2 cellular contexts compared by ENCODE assay signal in the genomic region with DNA sequence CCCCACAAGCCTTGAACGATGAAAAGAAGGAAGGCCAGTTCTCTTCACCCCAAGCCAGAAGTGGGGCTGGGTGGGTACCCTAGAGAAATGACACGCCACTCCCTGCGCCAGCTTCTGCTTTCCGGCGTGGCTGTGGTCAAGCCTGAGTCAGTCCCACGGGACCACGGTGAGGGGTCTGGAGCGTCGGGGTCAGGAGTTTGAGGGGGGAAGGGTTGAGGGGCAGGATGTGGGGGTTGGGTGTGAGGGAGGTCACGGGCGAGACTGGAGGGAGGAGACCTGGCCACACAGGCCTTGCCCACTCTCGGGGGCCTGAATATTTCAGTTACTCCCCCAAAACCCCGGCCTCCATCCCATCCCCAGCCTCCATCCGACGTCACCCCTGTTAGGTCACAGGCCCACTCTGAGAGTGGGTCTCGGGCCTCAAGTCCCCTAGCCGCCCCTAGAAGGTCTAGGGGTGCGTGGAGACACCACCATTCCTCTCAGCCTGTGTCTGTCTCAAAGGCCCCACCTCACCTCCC.
TF ChIP-seq lines count a peak whose summit lies in the region.

No MANE protein-coding gene starts in this region.

TF ChIP-seq in SK-N-SH, 30 proteins besides CTCF, POLR2A, EP300 and RAD21 (continued from another document):
- TF ChIP-seq, protein P1, sequence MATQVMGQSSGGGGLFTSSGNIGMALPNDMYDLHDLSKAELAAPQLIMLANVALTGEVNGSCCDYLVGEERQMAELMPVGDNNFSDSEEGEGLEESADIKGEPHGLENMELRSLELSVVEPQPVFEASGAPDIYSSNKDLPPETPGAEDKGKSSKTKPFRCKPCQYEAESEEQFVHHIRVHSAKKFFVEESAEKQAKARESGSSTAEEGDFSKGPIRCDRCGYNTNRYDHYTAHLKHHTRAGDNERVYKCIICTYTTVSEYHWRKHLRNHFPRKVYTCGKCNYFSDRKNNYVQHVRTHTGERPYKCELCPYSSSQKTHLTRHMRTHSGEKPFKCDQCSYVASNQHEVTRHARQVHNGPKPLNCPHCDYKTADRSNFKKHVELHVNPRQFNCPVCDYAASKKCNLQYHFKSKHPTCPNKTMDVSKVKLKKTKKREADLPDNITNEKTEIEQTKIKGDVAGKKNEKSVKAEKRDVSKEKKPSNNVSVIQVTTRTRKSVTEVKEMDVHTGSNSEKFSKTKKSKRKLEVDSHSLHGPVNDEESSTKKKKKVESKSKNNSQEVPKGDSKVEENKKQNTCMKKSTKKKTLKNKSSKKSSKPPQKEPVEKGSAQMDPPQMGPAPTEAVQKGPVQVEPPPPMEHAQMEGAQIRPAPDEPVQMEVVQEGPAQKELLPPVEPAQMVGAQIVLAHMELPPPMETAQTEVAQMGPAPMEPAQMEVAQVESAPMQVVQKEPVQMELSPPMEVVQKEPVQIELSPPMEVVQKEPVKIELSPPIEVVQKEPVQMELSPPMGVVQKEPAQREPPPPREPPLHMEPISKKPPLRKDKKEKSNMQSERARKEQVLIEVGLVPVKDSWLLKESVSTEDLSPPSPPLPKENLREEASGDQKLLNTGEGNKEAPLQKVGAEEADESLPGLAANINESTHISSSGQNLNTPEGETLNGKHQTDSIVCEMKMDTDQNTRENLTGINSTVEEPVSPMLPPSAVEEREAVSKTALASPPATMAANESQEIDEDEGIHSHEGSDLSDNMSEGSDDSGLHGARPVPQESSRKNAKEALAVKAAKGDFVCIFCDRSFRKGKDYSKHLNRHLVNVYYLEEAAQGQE (IDR thresholded peaks at IDR 0.05; ENCODE audit: low read depth, low read length), result no peak
- TF ChIP-seq YY1 (IDR thresholded peaks at IDR 0.05; ENCODE audit: low read depth), result no peak
- TF ChIP-seq JUND (IDR thresholded peaks at IDR 0.05), result no peak
- TF ChIP-seq RXRA (IDR thresholded peaks at IDR 0.05; ENCODE audit: borderline replicate concordance, low read depth), result no peak
- no peak for TF ChIP-seq FOXJ3 (CRISPR knock-in tag; IDR thresholded peaks at IDR 0.05)
- TF ChIP-seq, protein P2, sequence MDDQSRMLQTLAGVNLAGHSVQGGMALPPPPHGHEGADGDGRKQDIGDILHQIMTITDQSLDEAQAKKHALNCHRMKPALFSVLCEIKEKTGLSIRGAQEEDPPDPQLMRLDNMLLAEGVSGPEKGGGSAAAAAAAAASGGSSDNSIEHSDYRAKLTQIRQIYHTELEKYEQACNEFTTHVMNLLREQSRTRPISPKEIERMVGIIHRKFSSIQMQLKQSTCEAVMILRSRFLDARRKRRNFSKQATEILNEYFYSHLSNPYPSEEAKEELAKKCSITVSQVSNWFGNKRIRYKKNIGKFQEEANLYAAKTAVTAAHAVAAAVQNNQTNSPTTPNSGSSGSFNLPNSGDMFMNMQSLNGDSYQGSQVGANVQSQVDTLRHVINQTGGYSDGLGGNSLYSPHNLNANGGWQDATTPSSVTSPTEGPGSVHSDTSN (IDR thresholded peaks at IDR 0.05), result no peak
- no peak for TF ChIP-seq MXI1 (IDR thresholded peaks at IDR 0.05; ENCODE audit: low read depth, low read length)
- TF ChIP-seq GABPA (IDR thresholded peaks at IDR 0.05; ENCODE audit: low read depth), result no peak
- TF ChIP-seq POLR2AphosphoS5 (IDR thresholded peaks at IDR 0.05; ENCODE audit: low read depth, low read length), result no peak
- no peak for TF ChIP-seq NFIC (IDR thresholded peaks at IDR 0.05; ENCODE audit: borderline replicate concordance)

TF ChIP-seq in SK-N-SH treated with all-trans-retinoic acid at 6 μM for 48 hours, 23 proteins besides CTCF, POLR2A, EP300 and RAD21 (continued from another document):
- TF ChIP-seq, protein P3, sequence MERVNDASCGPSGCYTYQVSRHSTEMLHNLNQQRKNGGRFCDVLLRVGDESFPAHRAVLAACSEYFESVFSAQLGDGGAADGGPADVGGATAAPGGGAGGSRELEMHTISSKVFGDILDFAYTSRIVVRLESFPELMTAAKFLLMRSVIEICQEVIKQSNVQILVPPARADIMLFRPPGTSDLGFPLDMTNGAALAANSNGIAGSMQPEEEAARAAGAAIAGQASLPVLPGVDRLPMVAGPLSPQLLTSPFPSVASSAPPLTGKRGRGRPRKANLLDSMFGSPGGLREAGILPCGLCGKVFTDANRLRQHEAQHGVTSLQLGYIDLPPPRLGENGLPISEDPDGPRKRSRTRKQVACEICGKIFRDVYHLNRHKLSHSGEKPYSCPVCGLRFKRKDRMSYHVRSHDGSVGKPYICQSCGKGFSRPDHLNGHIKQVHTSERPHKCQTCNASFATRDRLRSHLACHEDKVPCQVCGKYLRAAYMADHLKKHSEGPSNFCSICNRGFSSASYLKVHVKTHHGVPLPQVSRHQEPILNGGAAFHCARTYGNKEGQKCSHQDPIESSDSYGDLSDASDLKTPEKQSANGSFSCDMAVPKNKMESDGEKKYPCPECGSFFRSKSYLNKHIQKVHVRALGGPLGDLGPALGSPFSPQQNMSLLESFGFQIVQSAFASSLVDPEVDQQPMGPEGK (CRISPR knock-in tag; IDR thresholded peaks at IDR 0.05; ENCODE audit: borderline replicate concordance), result no peak
- TF ChIP-seq, protein P4, sequence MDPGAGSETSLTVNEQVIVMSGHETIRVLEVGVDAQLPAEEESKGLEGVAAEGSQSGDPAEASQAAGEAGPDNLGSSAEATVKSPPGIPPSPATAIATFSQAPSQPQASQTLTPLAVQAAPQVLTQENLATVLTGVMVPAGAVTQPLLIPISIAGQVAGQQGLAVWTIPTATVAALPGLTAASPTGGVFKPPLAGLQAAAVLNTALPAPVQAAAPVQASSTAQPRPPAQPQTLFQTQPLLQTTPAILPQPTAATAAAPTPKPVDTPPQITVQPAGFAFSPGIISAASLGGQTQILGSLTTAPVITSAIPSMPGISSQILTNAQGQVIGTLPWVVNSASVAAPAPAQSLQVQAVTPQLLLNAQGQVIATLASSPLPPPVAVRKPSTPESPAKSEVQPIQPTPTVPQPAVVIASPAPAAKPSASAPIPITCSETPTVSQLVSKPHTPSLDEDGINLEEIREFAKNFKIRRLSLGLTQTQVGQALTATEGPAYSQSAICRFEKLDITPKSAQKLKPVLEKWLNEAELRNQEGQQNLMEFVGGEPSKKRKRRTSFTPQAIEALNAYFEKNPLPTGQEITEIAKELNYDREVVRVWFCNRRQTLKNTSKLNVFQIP (CRISPR knock-in tag; IDR thresholded peaks at IDR 0.05; ENCODE audit: borderline replicate concordance, low read depth), result no peak
- TF ChIP-seq ZFP30 (CRISPR knock-in tag; IDR thresholded peaks at IDR 0.05) (no peak), OSR1 (CRISPR knock-in tag; IDR thresholded peaks at IDR 0.05) (no peak), BACH2 (CRISPR knock-in tag; IDR thresholded peaks at IDR 0.05; ENCODE audit: borderline replicate concordance) (no peak), PPARA (CRISPR knock-in tag; IDR thresholded peaks at IDR 0.05; ENCODE audit: borderline replicate concordance) (no peak), ARNTL (CRISPR knock-in tag; IDR thresholded peaks at IDR 0.05; ENCODE audit: borderline replicate concordance, low read depth) (no peak), ZNF565 (CRISPR knock-in tag; conservative IDR thresholded peaks at IDR 0.05; ENCODE audit: low read depth) (no peak), GLIS3 (CRISPR knock-in tag; IDR thresholded peaks at IDR 0.05) (no peak), TCF4 (CRISPR knock-in tag; IDR thresholded peaks at IDR 0.05; ENCODE audit: borderline replicate concordance) (no peak), ZFP3 (CRISPR knock-in tag; IDR thresholded peaks at IDR 0.05) (no peak), ZNF8 (CRISPR knock-in tag; IDR thresholded peaks at IDR 0.05) (no peak)
- TF ChIP-seq, protein P5, sequence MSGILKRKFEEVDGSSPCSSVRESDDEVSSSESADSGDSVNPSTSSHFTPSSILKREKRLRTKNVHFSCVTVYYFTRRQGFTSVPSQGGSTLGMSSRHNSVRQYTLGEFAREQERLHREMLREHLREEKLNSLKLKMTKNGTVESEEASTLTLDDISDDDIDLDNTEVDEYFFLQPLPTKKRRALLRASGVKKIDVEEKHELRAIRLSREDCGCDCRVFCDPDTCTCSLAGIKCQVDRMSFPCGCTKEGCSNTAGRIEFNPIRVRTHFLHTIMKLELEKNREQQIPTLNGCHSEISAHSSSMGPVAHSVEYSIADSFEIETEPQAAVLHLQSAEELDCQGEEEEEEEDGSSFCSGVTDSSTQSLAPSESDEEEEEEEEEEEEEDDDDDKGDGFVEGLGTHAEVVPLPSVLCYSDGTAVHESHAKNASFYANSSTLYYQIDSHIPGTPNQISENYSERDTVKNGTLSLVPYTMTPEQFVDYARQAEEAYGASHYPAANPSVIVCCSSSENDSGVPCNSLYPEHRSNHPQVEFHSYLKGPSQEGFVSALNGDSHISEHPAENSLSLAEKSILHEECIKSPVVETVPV (CRISPR knock-in tag; IDR thresholded peaks at IDR 0.05), result no peak
- TF ChIP-seq, protein P6, sequence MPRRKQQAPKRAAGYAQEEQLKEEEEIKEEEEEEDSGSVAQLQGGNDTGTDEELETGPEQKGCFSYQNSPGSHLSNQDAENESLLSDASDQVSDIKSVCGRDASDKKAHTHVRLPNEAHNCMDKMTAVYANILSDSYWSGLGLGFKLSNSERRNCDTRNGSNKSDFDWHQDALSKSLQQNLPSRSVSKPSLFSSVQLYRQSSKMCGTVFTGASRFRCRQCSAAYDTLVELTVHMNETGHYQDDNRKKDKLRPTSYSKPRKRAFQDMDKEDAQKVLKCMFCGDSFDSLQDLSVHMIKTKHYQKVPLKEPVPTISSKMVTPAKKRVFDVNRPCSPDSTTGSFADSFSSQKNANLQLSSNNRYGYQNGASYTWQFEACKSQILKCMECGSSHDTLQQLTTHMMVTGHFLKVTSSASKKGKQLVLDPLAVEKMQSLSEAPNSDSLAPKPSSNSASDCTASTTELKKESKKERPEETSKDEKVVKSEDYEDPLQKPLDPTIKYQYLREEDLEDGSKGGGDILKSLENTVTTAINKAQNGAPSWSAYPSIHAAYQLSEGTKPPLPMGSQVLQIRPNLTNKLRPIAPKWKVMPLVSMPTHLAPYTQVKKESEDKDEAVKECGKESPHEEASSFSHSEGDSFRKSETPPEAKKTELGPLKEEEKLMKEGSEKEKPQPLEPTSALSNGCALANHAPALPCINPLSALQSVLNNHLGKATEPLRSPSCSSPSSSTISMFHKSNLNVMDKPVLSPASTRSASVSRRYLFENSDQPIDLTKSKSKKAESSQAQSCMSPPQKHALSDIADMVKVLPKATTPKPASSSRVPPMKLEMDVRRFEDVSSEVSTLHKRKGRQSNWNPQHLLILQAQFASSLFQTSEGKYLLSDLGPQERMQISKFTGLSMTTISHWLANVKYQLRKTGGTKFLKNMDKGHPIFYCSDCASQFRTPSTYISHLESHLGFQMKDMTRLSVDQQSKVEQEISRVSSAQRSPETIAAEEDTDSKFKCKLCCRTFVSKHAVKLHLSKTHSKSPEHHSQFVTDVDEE (CRISPR knock-in tag; IDR thresholded peaks at IDR 0.05), result no peak
